ENCODE assay signal across 17 cellular contexts in the genomic region with DNA sequence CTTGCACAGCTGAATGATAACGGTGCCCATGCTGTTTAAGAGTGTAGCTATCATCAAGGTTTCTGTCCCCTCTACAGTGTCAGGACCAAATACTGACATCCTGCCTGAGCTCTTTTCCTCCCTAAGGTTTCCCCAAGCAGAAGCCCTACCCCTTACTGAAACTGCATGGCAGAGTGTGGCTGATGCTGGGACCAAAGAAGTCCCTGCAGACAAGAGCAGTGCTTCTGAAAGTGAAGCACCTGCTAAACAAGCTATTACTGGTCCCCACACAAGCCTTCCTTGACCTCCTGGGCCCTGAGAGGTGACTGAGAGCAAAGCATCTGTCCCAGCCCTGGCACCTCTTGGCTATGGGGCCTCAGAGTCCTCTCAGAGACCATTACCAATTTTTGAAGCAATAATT. TPM values are rescaled to one million over a fixed set of nuclear protein-coding genes. Genes with fewer than 3 reads are reported as not detected.
A peak's percentile ranks its signal among the peaks of the same experiment; 100 is the strongest.
DNase-seq lines count a peak whose midpoint lies in the region; ATAC-seq and TF ChIP-seq lines count a peak whose summit lies in the region.
"Had no signal": no experiment of that assay in that cellular context is flagged by ENCODE, and none has a peak within 500 bp of the region (broad histone marks: within the 10 kb centered on the region; RNA-seq: fewer than 3 reads in every experiment).

No MANE protein-coding gene starts in this region.

- no peaks in the 10 kb centered on the region for H3K9me2 ChIP-seq in MM.1S (replicated peaks; ENCODE audit: insufficient read depth, low read length)

- no peaks in the 10 kb centered on the region for H3K27me3 ChIP-seq in MM.1S (replicated peaks; ENCODE audit: insufficient read depth, low read length)

- H3K79me2 ChIP-seq in MM.1S (ENCODE audit: low read length) = no peaks in the 10 kb centered on the region

- H3K9me3 Mint-ChIP-seq in activated CD8-positive, alpha-beta memory T cell treated with anti-CD3 and anti-CD28 coated beads, Interleukin-2, amount 10 ng/mL, durations not matched to agents 7 days and 5 days (ENCODE audit: low read depth) = no peaks in the 10 kb centered on the region
- H3K9me3 Mint-ChIP-seq: activated T-cell treated with anti-CD3 and anti-CD28 coated beads, Interleukin-2, amount 50 U/mL, for 72 hours; stimulated activated memory B cell treated with anti-CD40 and anti-IgM and Interleukin-4, amounts not matched to agents 10 μg/mL and 1 μg/mL and 100 μg/mL, for 72 hours had no signal

- H3K36me3 ChIP-seq in MM.1S (replicated peaks; ENCODE audit: insufficient read depth, low read length) = no peaks in the 10 kb centered on the region

- no peaks in the 10 kb centered on the region for H3K36me3 Mint-ChIP-seq in activated CD8-positive, alpha-beta memory T cell treated with anti-CD3 and anti-CD28 coated beads, Interleukin-2, amount 10 ng/mL, durations not matched to agents 7 days and 5 days
- H3K36me3 Mint-ChIP-seq: stimulated activated memory B cell treated with anti-CD40 and anti-IgM and Interleukin-4, amounts not matched to agents 10 μg/mL and 1 μg/mL and 100 μg/mL, for 72 hours had no signal

- ATAC-seq in GM18508 (IDR thresholded peaks at IDR 0.05; ENCODE audit: insufficient read depth, unreplicated experiment) = peak; percentile 23
- peak; percentile 56 for ATAC-seq in GM21390 (IDR thresholded peaks at IDR 0.05; ENCODE audit: unreplicated experiment)
- peak; percentile 23 for ATAC-seq in HG02973 (IDR thresholded peaks at IDR 0.05; ENCODE audit: unreplicated experiment)
- ATAC-seq in activated CD8-positive, alpha-beta memory T cell treated with anti-CD3 and anti-CD28 coated beads, Interleukin-2, amount 10 ng/mL, durations not matched to agents 7 days and 5 days = no peak
- ATAC-seq: activated T-cell treated with anti-CD3 and anti-CD28 coated beads, Interleukin-2, amount 50 U/mL, for 72 hours; stimulated activated memory B cell treated with anti-CD40 and anti-IgM and Interleukin-4, amounts not matched to agents 10 μg/mL and 1 μg/mL and 100 μg/mL, for 72 hours had no signal

- H3K4me1 Mint-ChIP-seq in activated CD8-positive, alpha-beta memory T cell treated with anti-CD3 and anti-CD28 coated beads, Interleukin-2, amount 10 ng/mL, durations not matched to agents 7 days and 5 days = no peaks in the 10 kb centered on the region

- no peaks in the 10 kb centered on the region for H3F3A ChIP-seq in MM.1S (ENCODE audit: insufficient read depth, low read length)

- H4K20me1 ChIP-seq in MM.1S (ENCODE audit: insufficient read depth, low read length) = no peaks in the 10 kb centered on the region

- no peak for TF ChIP-seq CTCF in MM.1S (IDR thresholded peaks at IDR 0.05; ENCODE audit: low read length)

- H3K4me3 Mint-ChIP-seq in activated CD8-positive, alpha-beta memory T cell treated with anti-CD3 and anti-CD28 coated beads, Interleukin-2, amount 10 ng/mL, durations not matched to agents 7 days and 5 days = no peak overlapping the region
- H3K4me3 Mint-ChIP-seq: activated T-cell treated with anti-CD3 and anti-CD28 coated beads, Interleukin-2, amount 50 U/mL, for 72 hours; stimulated activated memory B cell treated with anti-CD40 and anti-IgM and Interleukin-4, amounts not matched to agents 10 μg/mL and 1 μg/mL and 100 μg/mL, for 72 hours had no signal

- peaks cover 3% of the 10 kb centered on the region for H3K27me3 Mint-ChIP-seq in activated CD8-positive, alpha-beta memory T cell treated with anti-CD3 and anti-CD28 coated beads, Interleukin-2, amount 10 ng/mL, durations not matched to agents 7 days and 5 days
- H3K27me3 Mint-ChIP-seq: stimulated activated memory B cell treated with anti-CD40 and anti-IgM and Interleukin-4, amounts not matched to agents 10 μg/mL and 1 μg/mL and 100 μg/mL, for 72 hours had no signal

- DNase-seq in MM.1S (peak; percentile 40), NCI-H146 treated with DMSO at 0.1 percent for 48 hours (lab: John Stamatoyannopoulos, UW; ENCODE audit: unreplicated experiment) (no peak), epidermal melanocyte (ENCODE audit: insufficient read length, low spot score) (no peak), NCI-H1048 (lab: John Stamatoyannopoulos, UW) (no peak)
- no peak for DNase-seq in activated CD8-positive, alpha-beta memory T cell treated with anti-CD3 and anti-CD28 coated beads, Interleukin-2, amount 10 ng/mL, durations not matched to agents 7 days and 5 days
- DNase-seq: activated T-cell treated with anti-CD3 and anti-CD28 coated beads, Interleukin-2, amount 50 U/mL, for 72 hours; AML-193; Right ventricle myocardium superior; stimulated activated CD4-positive, alpha-beta T cell treated with anti-CD3 and anti-CD28 coated beads, Interleukin-15, amount 100 ng/mL, for 24 hours had no signal

- H3K4me3 ChIP-seq in MM.1S (ENCODE audit: low read length) = no peak overlapping the region

- H2AFZ ChIP-seq in MM.1S (ENCODE audit: low read length) = no peak overlapping the region

- no peak overlapping the region for H3K9ac ChIP-seq in MM.1S (ENCODE audit: low read length)

- no peak overlapping the region for H3K27ac Mint-ChIP-seq in activated CD8-positive, alpha-beta memory T cell treated with anti-CD3 and anti-CD28 coated beads, Interleukin-2, amount 10 ng/mL, durations not matched to agents 7 days and 5 days
- H3K27ac Mint-ChIP-seq: activated T-cell treated with anti-CD3 and anti-CD28 coated beads, Interleukin-2, amount 50 U/mL, for 72 hours; stimulated activated memory B cell treated with anti-CD40 and anti-IgM and Interleukin-4, amounts not matched to agents 10 μg/mL and 1 μg/mL and 100 μg/mL, for 72 hours had no signal

- H3K4me2 ChIP-seq in MM.1S (ENCODE audit: low read depth, low read length) = no peak overlapping the region

- H3K4me1 ChIP-seq in MM.1S (ENCODE audit: low read length) = peaks cover 19% of the 10 kb centered on the region

- H3K9me3 ChIP-seq in MM.1S (replicated peaks; ENCODE audit: insufficient read depth, low read length) = no peaks in the 10 kb centered on the region

- CTCF ChIA-PET in activated CD8-positive, alpha-beta memory T cell treated with anti-CD3 and anti-CD28 coated beads, Interleukin-2, amount 10 ng/mL, durations not matched to agents 7 days and 5 days (lab: Charles Lee) = no interaction called here

- no peak overlapping the region for H3K27ac ChIP-seq in MM.1S (ENCODE audit: low read length)
- H3K27ac ChIP-seq: VCaP had no signal

RNA-seq across cellular contexts. Expression of a gene that starts 56.1 kb away (rescaled TPM):
- not detected for total RNA-seq in activated CD8-positive, alpha-beta memory T cell treated with anti-CD3 and anti-CD28 coated beads, Interleukin-2, amount 10 ng/mL, durations not matched to agents 7 days and 5 days
- total RNA-seq: activated T-cell treated with anti-CD3 and anti-CD28 coated beads, Interleukin-2, amount 50 U/mL, for 72 hours; cardiac septum; H7; LHCN-M2; Right ventricle myocardium superior had no signal
